ENCODE assay signal across 27 cellular contexts in genomic region chr17:16479264-16479663, GRCh38. TPM values are rescaled to one million over a fixed set of nuclear protein-coding genes. Genes with fewer than 3 reads are reported as not detected.
DNase-seq lines count a peak whose midpoint lies in the region; ATAC-seq, FAIRE-seq and TF ChIP-seq lines count a peak whose summit lies in the region.
"Had no signal": no experiment of that assay in that cellular context is flagged by ENCODE, and none has a peak within 500 bp of the region (broad histone marks: within the 10 kb centered on the region; RNA-seq: fewer than 3 reads in every experiment).

No MANE protein-coding gene starts in this region.

- TF ChIP-seq POLR2A in H1 (IDR thresholded peaks at IDR 0.05; ENCODE audit: control extremely low read depth in 1 of 2, low read depth in 2 of 2, low read length in 2 of 2) = no peak

- H3K4me1 ChIP-seq in H1 (replicated peaks in 1 of 4; ENCODE audit: control insufficient read depth in 3 of 4, insufficient read depth in 4 of 4, low read length in 3 of 4) (peaks cover 0 to 30% (median 12%) of the 10 kb centered on the region in 4 experiments; a peak in 6 of 7 replicates), rectal smooth muscle tissue (ENCODE audit: control insufficient read depth, insufficient read depth, low read length) (peaks cover 11% of the 10 kb centered on the region), tibial artery (peaks cover 0 to 26% (median 5%) of the 10 kb centered on the region in 4 donors)

- H4K91ac ChIP-seq in H1 (replicated peaks; ENCODE audit: insufficient read length, low read length) = no peak overlapping the region

- no peak overlapping the region for H2BK12ac ChIP-seq in H1 (ENCODE audit: low read depth, low read length)

- H2BK120ac ChIP-seq in H1 (replicated peaks; ENCODE audit: low read depth, low read length) = no peak overlapping the region

- no peak overlapping the region for H3K23ac ChIP-seq in H1 (ENCODE audit: insufficient read length)

- H4K20me1 ChIP-seq in H1 (replicated peaks in 1 of 2; ENCODE audit: control insufficient read depth in 1 of 2, insufficient read depth in 2 of 2, low read length in 2 of 2) = peaks cover 0 to 2% of the 10 kb centered on the region in 2 experiments

- TF ChIP-seq CTCF in H1 (IDR thresholded peaks at IDR 0.05; ENCODE audit: control extremely low read depth in 1 of 3, insufficient read depth in 1 of 3, low read depth in 1 of 3, low read length in 3 of 3) (no peak), tibial artery (IDR thresholded peaks at IDR 0.05) (no peak), GM13976 (IDR thresholded peaks at IDR 0.05; ENCODE audit: borderline replicate concordance, control extremely low read depth, extremely low read depth, insufficient read depth, missing control alignments) (no peak)

- H3K14ac ChIP-seq in H1 (ENCODE audit: insufficient read length) = no peak overlapping the region

- POLR2A ChIA-PET in H1 (lab: Charles Lee; ENCODE audit: partially characterized antibody) = interaction anchor here (0.8 to 4.0 kb wide), 6 partner anchors 9 to 99 kb away, joined by 3 to 20 read pairs (median 4); partner anchors contain the start of genes LRRC75A and UBB

- FAIRE-seq in H1 (lab: Jason Lieb, UNC) = no peak
- FAIRE-seq: GM12892, GM19239, H54, HepG2 had no signal

- intact Hi-C loops in tibial artery (cut with DNase I; ENCODE audit: low total_unique reads) = no loop called here

- TF ChIP-seq RAD21 in H1 (IDR thresholded peaks at IDR 0.05 in 1 of 2, conservative IDR thresholded peaks at IDR 0.05 in 1 of 2; ENCODE audit: low read depth in 2 of 2, low read length in 2 of 2) = no peak

- H3K18ac ChIP-seq in H1 (ENCODE audit: extremely low read depth, low read length) = no peak overlapping the region

- no peak overlapping the region for H2AFZ ChIP-seq in H1 (ENCODE audit: low read length)
- H2AFZ ChIP-seq: PC-9 had no signal

- H2AK5ac ChIP-seq in H1 (ENCODE audit: low read depth, low read length) = 0 out of 2 replicates have a peak overlapping the region, but pooled peaks have one; percentile 1

- H2BK15ac ChIP-seq in H1 (ENCODE audit: low read length) = no peak overlapping the region

- no peaks in the 10 kb centered on the region for H3K27me3 ChIP-seq in H1 (replicated peaks in 1 of 4; ENCODE audit: control insufficient read depth in 3 of 4, extremely low read depth in 1 of 4, insufficient read depth in 3 of 4, low read length in 3 of 4)
- H3K27me3 ChIP-seq in rectal smooth muscle tissue (ENCODE audit: control insufficient read depth, insufficient read depth, low read length) = no peaks in the 10 kb centered on the region
- H3K27me3 ChIP-seq in tibial artery = peaks cover 0 to 7% of the 10 kb centered on the region in 2 donors
- H3K27me3 ChIP-seq: SJSA1 had no signal

- no peaks in the 10 kb centered on the region for H3K36me3 ChIP-seq in H1 (ENCODE audit: control insufficient read depth in 2 of 4, insufficient read depth in 4 of 4, low read length in 3 of 4)
- no peaks in the 10 kb centered on the region for H3K36me3 ChIP-seq in rectal smooth muscle tissue (ENCODE audit: control insufficient read depth, insufficient read depth, low read length)
- H3K36me3 ChIP-seq in tibial artery = no peaks in the 10 kb centered on the region
- H3K36me3 ChIP-seq: SJSA1 had no signal

- H3K23me2 ChIP-seq in H1 (ENCODE audit: low read depth, low read length) = no peaks in the 10 kb centered on the region; the same call in 1 of the 2 replicates

- H2BK20ac ChIP-seq in H1 (ENCODE audit: low read length) = no peak overlapping the region

- H3K4me3 ChIP-seq in H1 (ENCODE audit: extremely low read depth in 1 of 4, insufficient read depth in 2 of 4, low read depth in 3 of 4, low read length in 4 of 4) = no peak overlapping the region
- H3K4me3 ChIP-seq in rectal smooth muscle tissue (ENCODE audit: low read length) = no peak overlapping the region
- no peak overlapping the region for H3K4me3 ChIP-seq in tibial artery
- H3K4me3 ChIP-seq: PC-9, SJSA1 had no signal

- no peaks in the 10 kb centered on the region for H3K9me3 ChIP-seq in H1 (ENCODE audit: insufficient read depth in 2 of 2, low read depth in 1 of 2, low read length in 1 of 2)
- no peaks in the 10 kb centered on the region for H3K9me3 ChIP-seq in tibial artery
- H3K9me3 ChIP-seq: SJSA1 had no signal

- WGBS in H1 (ENCODE audit: extremely low coverage in 1 of 2, insufficient coverage in 1 of 2, insufficient read length in 1 of 2, insufficient replicate concordance in 2 of 2, low coverage in 1 of 2, low lambda C conversion rate in 2 of 2, missing lambda C conversion rate in 1 of 2), 2 experiments = 75% methylated on average over 2 of the region's 2 CpGs; no CpG with 5 or more reads in 1 of the 2 experiments

- CTCF ChIA-PET in H1 (lab: Charles Lee; ENCODE audit: partially characterized antibody) = interaction anchor here (0.6 to 15.4 kb wide), 9 partner anchors 9 to 397 kb away, joined by 3 to 124 read pairs (median 5); no protein-coding TSS in a partner anchor

- no peak overlapping the region for H3K4me2 ChIP-seq in H1 (ENCODE audit: insufficient read depth in 1 of 2, low read depth in 2 of 2, low read length in 2 of 2)
- H3K4me2 ChIP-seq: PC-9 had no signal

- H4K5ac ChIP-seq in H1 (ENCODE audit: insufficient read length, low read depth, low read length) = no peak overlapping the region

- no peak overlapping the region for H3K4ac ChIP-seq in H1 (replicated peaks; ENCODE audit: insufficient read length, low read depth, low read length)

- no peak for ATAC-seq in GM21786 (IDR thresholded peaks at IDR 0.05; ENCODE audit: unreplicated experiment)
- ATAC-seq: HepG2 had no signal

- no peak overlapping the region for H2BK5ac ChIP-seq in H1 (ENCODE audit: low read depth, low read length)

- H4K8ac ChIP-seq in H1 (ENCODE audit: extremely low read depth, insufficient read depth, low read length) = no peak overlapping the region; the same call in 1 of the 2 replicates

- peaks cover 0 to 9% of the 10 kb centered on the region in 2 experiments; a peak in 1 of 4 replicates for H3K79me2 ChIP-seq in H1 (ENCODE audit: control insufficient read depth in 1 of 2, insufficient read depth in 2 of 2, low read length in 2 of 2)

- no peak for TF ChIP-seq EP300 in H1 (IDR thresholded peaks at IDR 0.05; ENCODE audit: borderline replicate concordance in 1 of 2, low read depth in 2 of 2, low read length in 2 of 2)

- no peak overlapping the region for H3K9ac ChIP-seq in H1 (replicated peaks in 1 of 4; ENCODE audit: extremely low read depth in 1 of 4, low read depth in 3 of 4, low read length in 3 of 4)
- H3K9ac ChIP-seq in rectal smooth muscle tissue (ENCODE audit: low read length) = no peak overlapping the region

- H3K79me1 ChIP-seq in H1 (ENCODE audit: low read depth, low read length) = peaks cover 5% of the 10 kb centered on the region

- no peak overlapping the region for H3K56ac ChIP-seq in H1 (replicated peaks; ENCODE audit: insufficient read length, low read depth, low read length)

- in situ Hi-C loops in GM13976 (cut with MboI; ENCODE audit: low sequenced_read_pairs, unreplicated experiment) = no loop called here

- H3K27ac ChIP-seq in H1 (ENCODE audit: low read depth, low read length) (no peak overlapping the region), rectal smooth muscle tissue (ENCODE audit: low read depth, low read length) (peak overlapping the region; percentile 21), tibial artery (peak overlapping the region; percentile 37 to 70)
- H3K27ac ChIP-seq: 22Rv1, C4-2B, PC-9, SJSA1 had no signal

- peak; percentile 30 for DNase-seq in EH (ENCODE audit: low read depth)
- no peak for DNase-seq in H1 (ENCODE audit: low read depth in 1 of 2, low spot score in 2 of 2)
- DNase-seq in tibial artery = no peak
- DNase-seq in DMS53 (lab: John Stamatoyannopoulos, UW) = no peak
- no peak for DNase-seq in dedifferentiated amniotic fluid mesenchymal stem cell (ENCODE audit: extremely low spot score)
- DNase-seq in GM13976 (ENCODE audit: low spot score) = no peak
- DNase-seq: CD8-positive, alpha-beta memory T cell; DMS 273 treated with DMSO at 0.1 percent for 48 hours; DMS79 treated with DMSO at 0.1 percent for 48 hours; Karpas-422; NCI-H1694; NCI-H2029 treated with DMSO at 0.1 percent for 48 hours; NCI-H446 treated with DMSO at 0.1 percent for 48 hours; NCI-H526; NCI-H82; PC-9; Right ventricle myocardium superior had no signal

TF ChIP-seq in H1, 55 proteins besides CTCF, POLR2A, EP300 and RAD21:
- no peak for TF ChIP-seq ATF3 (IDR thresholded peaks at IDR 0.05; ENCODE audit: insufficient read depth, low read depth, low read length)
TF ChIP-seq in H1: peak in this region for 0.

RNA-seq across cellular contexts. Expression of gene LRRC75A, which starts 12.7 kb away (rescaled TPM):
- 7.2 and 9.9 TPM in 2 replicates for total RNA-seq in H1 (2021; fragmentation: NEBNext Ultra II Directional; extraction: Animal tissue kit (Norgen Biotek cat#: 25700))
- 9.7 and 10.5 TPM in 2 replicates for polyA plus RNA-seq in H1 (2011; rRNA removed)
- 9.6 TPM for polyA plus RNA-seq in H1 (2011; cell fraction: cytosol; rRNA removed)
- 12.6 TPM for polyA plus RNA-seq in H1 (2011; cell fraction: nucleus; rRNA removed)
- polyA plus RNA-seq in H1 (2012, experiment 1 of 2) = 4.8 to 8.9 TPM (median 7.2 TPM) in 4 replicates
- polyA plus RNA-seq in H1 (2012, experiment 2 of 2) = 4.5 TPM
- 5.1 TPM for polyA plus RNA-seq in H1 (2013, experiment 1 of 2)
- polyA plus RNA-seq in H1 (2013, experiment 2 of 2) = 5.4 TPM
- polyA minus RNA-seq in H1 (2011; rRNA and poly(A)+ RNA removed) = 7.3 and 8.1 TPM in 2 replicates
- polyA minus RNA-seq in H1 (2011; cell fraction: cytosol; rRNA and poly(A)+ RNA removed) = 5.5 TPM
- 20.8 TPM for polyA minus RNA-seq in H1 (2011; cell fraction: nucleus; rRNA and poly(A)+ RNA removed)
- total RNA-seq: HepG2, HT1080 had no signal
